Comparison of ENCODE assay signal across 8 cellular contexts in genomic region chr19:1239796-1240737, GRCh38. TPM values are rescaled to one million over a fixed set of nuclear protein-coding genes. Genes with fewer than 3 reads are reported as not detected.
DNase-seq lines count a peak whose midpoint lies in the region; ATAC-seq and TF ChIP-seq lines count a peak whose summit lies in the region.

No MANE protein-coding gene starts in this region.

- H3K27ac Mint-ChIP-seq in activated naive CD8-positive, alpha-beta T cell treated with anti-CD3 and anti-CD28 coated beads, Interleukin-2, amount 10 ng/mL, durations not matched to agents 7 days and 5 days = peak overlapping the region; percentile 34

- peaks cover 3% of the 10 kb centered on the region for H3K36me3 ChIP-seq in cardiac muscle cell
- peaks cover 15% of the 10 kb centered on the region in 2 experiments for H3K36me3 ChIP-seq in trophoblast cell (ENCODE audit: control insufficient read depth in 1 of 2, insufficient read depth in 2 of 2, low read length in 2 of 2)
- no peaks in the 10 kb centered on the region for H3K36me3 ChIP-seq in thyroid gland

- peak overlapping the region; percentile 83 for H3K4me2 ChIP-seq in trophoblast cell (ENCODE audit: low read length)

- ATAC-seq in activated naive CD8-positive, alpha-beta T cell treated with anti-CD3 and anti-CD28 coated beads, Interleukin-2, amount 10 ng/mL, durations not matched to agents 7 days and 5 days (ENCODE audit: low read depth) = peak; percentile 50

- WGBS in trophoblast cell (ENCODE audit: extremely low coverage, insufficient coverage, insufficient read length) = no CpG with 5 or more reads among the region's 84 CpGs
- 1 to 11% methylated on average over 21 to 27 of the region's 84 CpGs for WGBS in thyroid gland, 2 donors

- peak overlapping the region; percentile 90 for H3K14ac ChIP-seq in trophoblast cell (ENCODE audit: low read length)

- H3K27me3 Mint-ChIP-seq in activated naive CD8-positive, alpha-beta T cell treated with anti-CD3 and anti-CD28 coated beads, Interleukin-2, amount 10 ng/mL, durations not matched to agents 7 days and 5 days = peaks cover 18% of the 10 kb centered on the region

- peak overlapping the region; percentile 94 for H4K91ac ChIP-seq in trophoblast cell (ENCODE audit: low read depth, low read length)

- H3K27ac ChIP-seq in cardiac muscle cell (peak overlapping the region; percentile 70), trophoblast cell (ENCODE audit: low read depth, low read length) (no peak overlapping the region), thyroid gland (peak overlapping the region; percentile 90 to 94 (median 90))

- H3K9me3 ChIP-seq in cardiac muscle cell (ENCODE audit: low read depth) (no peaks in the 10 kb centered on the region), trophoblast cell (ENCODE audit: insufficient read depth, low read depth, low read length) (peaks cover 3% of the 10 kb centered on the region), thyroid gland (no peaks in the 10 kb centered on the region)

- H3K4me3 ChIP-seq in AG10803 (ENCODE audit: low read length) (peak overlapping the region; percentile 52), cardiac muscle cell (peak overlapping the region; percentile 33), trophoblast cell (ENCODE audit: low read depth, low read length) (peak overlapping the region; percentile 53), thyroid gland (replicated peaks in 1 of 3) (peak overlapping the region in 1 of 3 donors; percentile 23)

- peaks cover 13% of the 10 kb centered on the region for H3K79me1 ChIP-seq in trophoblast cell (ENCODE audit: low read length)

- peak overlapping the region; percentile 10 for H2BK5ac ChIP-seq in trophoblast cell (ENCODE audit: low read depth, low read length, poor library complexity)

- H2AK5ac ChIP-seq in trophoblast cell (ENCODE audit: low read length) = peak overlapping the region; percentile 79

- H3K23ac ChIP-seq in trophoblast cell (ENCODE audit: low read length) = no peak overlapping the region

- H2BK120ac ChIP-seq in trophoblast cell (ENCODE audit: insufficient read depth, low read length, poor library complexity) = peak overlapping the region; percentile 32

- TF ChIP-seq POLR2A in thyroid gland (IDR thresholded peaks at IDR 0.05) = peak in 1 of 2 donors; percentile 48

- H2BK12ac ChIP-seq in trophoblast cell (ENCODE audit: low read length) = peak overlapping the region; percentile 47

- peak overlapping the region; percentile 78 for H4K12ac ChIP-seq in trophoblast cell (ENCODE audit: low read depth, low read length)

- peak overlapping the region; percentile 86 for H2AFZ ChIP-seq in trophoblast cell (ENCODE audit: insufficient read depth, low read length, poor library complexity)

- peak overlapping the region; percentile 64 for H3K4me3 Mint-ChIP-seq in activated naive CD8-positive, alpha-beta T cell treated with anti-CD3 and anti-CD28 coated beads, Interleukin-2, amount 10 ng/mL, durations not matched to agents 7 days and 5 days

- H3K79me2 ChIP-seq in trophoblast cell (ENCODE audit: control insufficient read depth, insufficient read depth, low read length, poor library complexity) = peaks cover 8% of the 10 kb centered on the region

- peak overlapping the region; percentile 24 for H3K9ac ChIP-seq in trophoblast cell (ENCODE audit: low read length)

- TF ChIP-seq CTCF in AG10803 (conservative IDR thresholded peaks at IDR 0.05; ENCODE audit: low read length) = peak; percentile 55
- peak; percentile 58 for TF ChIP-seq CTCF in cardiac muscle cell (IDR thresholded peaks at IDR 0.05; ENCODE audit: low read depth, low read length)
- peak; percentile 35 to 98 (median 92) for TF ChIP-seq CTCF in thyroid gland (IDR thresholded peaks at IDR 0.05)

- H3K27me3 ChIP-seq in cardiac muscle cell (no peaks in the 10 kb centered on the region), trophoblast cell (ENCODE audit: insufficient read depth, low read length) (no peaks in the 10 kb centered on the region), thyroid gland (no peaks in the 10 kb centered on the region)

- H3K4ac ChIP-seq in trophoblast cell (ENCODE audit: low read depth, low read length) = peak overlapping the region; percentile 71

- intact Hi-C loops in thyroid gland (cut with DNase I) = loop anchor here (10.0 kb wide), 1 partner anchor 315 kb away; the partner anchor contains the start of gene ARID3A

- peaks cover 20% of the 10 kb centered on the region for H3K4me1 ChIP-seq in cardiac muscle cell (ENCODE audit: low read depth)
- peaks cover 11 to 25% of the 10 kb centered on the region in 2 experiments for H3K4me1 ChIP-seq in trophoblast cell (ENCODE audit: control insufficient read depth in 1 of 2, insufficient read depth in 2 of 2, low read length in 2 of 2)
- H3K4me1 ChIP-seq in thyroid gland = peaks cover 43 to 62% of the 10 kb centered on the region in 2 donors

- no peaks in the 10 kb centered on the region for H3K9me3 Mint-ChIP-seq in activated naive CD8-positive, alpha-beta T cell treated with anti-CD3 and anti-CD28 coated beads, Interleukin-2, amount 10 ng/mL, durations not matched to agents 7 days and 5 days

- H3K4me1 Mint-ChIP-seq in activated naive CD8-positive, alpha-beta T cell treated with anti-CD3 and anti-CD28 coated beads, Interleukin-2, amount 10 ng/mL, durations not matched to agents 7 days and 5 days = peaks cover 24% of the 10 kb centered on the region

- peak overlapping the region; percentile 95 for H4K8ac ChIP-seq in trophoblast cell (ENCODE audit: low read depth, low read length)

- DNase-seq in AG10803 (ENCODE audit: low read depth) = peak; percentile 82
- DNase-seq in GM19238 (ENCODE audit: insufficient read length, low spot score) = peak; percentile 100
- DNase-seq in NAMALWA (ENCODE audit: low spot score) = peak; percentile 94
- DNase-seq in SW 1271 (lab: John Stamatoyannopoulos, UW) = peak; percentile 61 to 79
- peak; percentile 96 for DNase-seq in activated naive CD8-positive, alpha-beta T cell treated with anti-CD3 and anti-CD28 coated beads, Interleukin-2, amount 10 ng/mL, durations not matched to agents 7 days and 5 days
- DNase-seq in cardiac muscle cell (ENCODE audit: low read depth in 1 of 2, low spot score in 1 of 2) = peak; percentile 94 to 96
- DNase-seq in trophoblast cell = peak; percentile 85 to 89
- peak; percentile 87 to 89 for DNase-seq in thyroid gland

- no peaks in the 10 kb centered on the region for H3K36me3 Mint-ChIP-seq in activated naive CD8-positive, alpha-beta T cell treated with anti-CD3 and anti-CD28 coated beads, Interleukin-2, amount 10 ng/mL, durations not matched to agents 7 days and 5 days

- H3K18ac ChIP-seq in trophoblast cell (ENCODE audit: low read length) = peak overlapping the region; percentile 72

- POLR2A ChIA-PET in activated naive CD8-positive, alpha-beta T cell treated with anti-CD3 and anti-CD28 coated beads, Interleukin-2, amount 10 ng/mL, durations not matched to agents 7 days and 5 days (lab: Charles Lee) = interaction anchor here (1.6 to 7.7 kb wide), 2 partner anchors 26 to 27 kb away, joined by 3 to 385 read pairs; partner anchors contain the start of gene CIRBP

RNA-seq across cellular contexts. Expression of gene ATP5F1D, which starts 1.5 kb away (rescaled TPM):
- total RNA-seq in activated naive CD8-positive, alpha-beta T cell treated with anti-CD3 and anti-CD28 coated beads, Interleukin-2, amount 10 ng/mL, durations not matched to agents 7 days and 5 days = 100 to 1,000 TPM; 157 to 161 TPM
- total RNA-seq in cardiac muscle cell = 188 and 355 TPM in 2 replicates
- polyA plus RNA-seq in cardiac muscle cell = 505 and 638 TPM in 2 replicates
- polyA plus RNA-seq in trophoblast cell (2013) = 106 and 107 TPM in 2 replicates
- 100 to 1,000 TPM in 1 of 4 donors, 10 to 100 TPM in 3; 39.2 to 182 (median 83.0) TPM for total RNA-seq in thyroid gland

RNA-seq across cellular contexts. Expression of gene CBARP, which starts 2.3 kb away (rescaled TPM):
- under 1 TPM; 0.14 to 0.17 TPM for total RNA-seq in activated naive CD8-positive, alpha-beta T cell treated with anti-CD3 and anti-CD28 coated beads, Interleukin-2, amount 10 ng/mL, durations not matched to agents 7 days and 5 days
- total RNA-seq in cardiac muscle cell (21.1 and 29.1 TPM in 2 replicates), thyroid gland (1 to 10 TPM in 3 of 4 donors, under 1 TPM in 1; 0.73 to 3.2 (median 1.5) TPM)
- polyA plus RNA-seq in cardiac muscle cell = 22.1 and 30.6 TPM in 2 replicates
- polyA plus RNA-seq in trophoblast cell (2013) = 3.7 and 4.2 TPM in 2 replicates

RNA-seq across cellular contexts. Expression of gene MIDN, which starts 8.3 kb away (rescaled TPM):
- 10 to 100 TPM; 75.2 to 80.7 TPM for total RNA-seq in activated naive CD8-positive, alpha-beta T cell treated with anti-CD3 and anti-CD28 coated beads, Interleukin-2, amount 10 ng/mL, durations not matched to agents 7 days and 5 days
- total RNA-seq in cardiac muscle cell = 45.6 and 89.2 TPM in 2 replicates
- polyA plus RNA-seq in cardiac muscle cell = 58.1 and 76.0 TPM in 2 replicates
- 159 and 165 TPM in 2 replicates for polyA plus RNA-seq in trophoblast cell (2013)
- total RNA-seq in thyroid gland = 10 to 100 TPM; 16.2 to 89.2 (median 17.9) TPM

RNA-seq across cellular contexts. Expression of gene CIRBP, which starts 29.1 kb away (rescaled TPM):
- total RNA-seq in activated naive CD8-positive, alpha-beta T cell treated with anti-CD3 and anti-CD28 coated beads, Interleukin-2, amount 10 ng/mL, durations not matched to agents 7 days and 5 days = 100 to 1,000 TPM; 327 to 342 TPM
- total RNA-seq in cardiac muscle cell (1,112 and 2,236 TPM in 2 replicates), thyroid gland (1,000 to 10,000 TPM in 2 of 4 donors, 100 to 1,000 TPM in 2; 679 to 1,194 (median 893) TPM)
- 716 and 851 TPM in 2 replicates for polyA plus RNA-seq in cardiac muscle cell
- polyA plus RNA-seq in trophoblast cell (2013) = 116 and 120 TPM in 2 replicates

RNA-seq across cellular contexts. Expression of gene STK11, which starts 34.5 kb away (rescaled TPM):
- 10 to 100 TPM; 87.1 to 87.2 TPM for total RNA-seq in activated naive CD8-positive, alpha-beta T cell treated with anti-CD3 and anti-CD28 coated beads, Interleukin-2, amount 10 ng/mL, durations not matched to agents 7 days and 5 days
- total RNA-seq in cardiac muscle cell = 140 and 180 TPM in 2 replicates
- polyA plus RNA-seq in cardiac muscle cell = 122 and 154 TPM in 2 replicates
- 32.9 and 33.1 TPM in 2 replicates for polyA plus RNA-seq in trophoblast cell (2013)
- total RNA-seq in thyroid gland = 10 to 100 TPM; 60.2 to 83.4 (median 71.1) TPM
